ENCODE assay signal across 12 cellular contexts in the genomic region with DNA sequence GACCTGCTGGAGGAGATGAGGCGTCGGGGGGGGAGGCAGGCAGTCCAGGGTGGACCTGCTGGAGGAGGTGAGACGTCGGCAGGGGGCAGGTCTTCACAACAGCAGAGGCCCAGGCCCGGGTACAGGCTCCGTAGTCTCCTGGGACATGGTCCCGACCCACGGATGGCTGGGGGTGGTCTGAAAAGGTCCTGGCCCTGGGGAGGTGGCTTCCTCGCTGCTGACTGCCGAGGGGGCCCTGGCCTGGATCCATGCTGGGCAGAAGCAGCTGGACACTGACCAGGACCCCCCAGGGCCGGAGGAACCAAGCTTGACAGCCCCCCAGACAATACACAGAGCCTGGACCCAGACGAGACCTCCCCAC. TPM values are rescaled to one million over a fixed set of nuclear protein-coding genes. Genes with fewer than 3 reads are reported as not detected.
"Had no signal": no experiment of that assay in that cellular context is flagged by ENCODE, and none has a peak within 500 bp of the region (broad histone marks: within the 10 kb centered on the region; RNA-seq: fewer than 3 reads in every experiment).

No MANE protein-coding gene starts in this region.

- FAIRE-seq: colon, endometrium, kidney had no signal

- H3K27me3 ChIP-seq: right lobe of liver, testis, upper lobe of right lung had no signal

- H3K27ac ChIP-seq: psoas muscle, testis, VCaP had no signal

- H3K4me2 ChIP-seq: smooth muscle cell had no signal

- H3K4me3 ChIP-seq: right lobe of liver, smooth muscle cell, testis had no signal

- H3K9me3 ChIP-seq: esophagus squamous epithelium, psoas muscle, right lobe of liver, testis, upper lobe of right lung had no signal

- DNase-seq: activated gamma-delta T cell, esophagus squamous epithelium, kidney, psoas muscle, upper lobe of right lung had no signal

- H3K4me1 ChIP-seq: psoas muscle, testis had no signal

RNA-seq across cellular contexts. Expression of gene DIPK1B, which starts 41.1 kb away (rescaled TPM):
- total RNA-seq: osteoblast had no signal
